24 cellular contexts compared by ENCODE assay signal in genomic region chr4:78766026-78766425, GRCh38. TPM values are rescaled to one million over a fixed set of nuclear protein-coding genes. Genes with fewer than 3 reads are reported as not detected.
DNase-seq lines count a peak whose midpoint lies in the region; ATAC-seq, FAIRE-seq and TF ChIP-seq lines count a peak whose summit lies in the region.
"Had no signal": no experiment of that assay in that cellular context is flagged by ENCODE, and none has a peak within 500 bp of the region (broad histone marks: within the 10 kb centered on the region; RNA-seq: fewer than 3 reads in every experiment).

No MANE protein-coding gene starts in this region.

- 0 out of 2 replicates have a peak, but pooled peaks cover 4% of the 10 kb centered on the region for H3F3A ChIP-seq in SU-DHL-6 (ENCODE audit: insufficient read depth)

- H3K4me3 Mint-ChIP-seq in activated CD4-positive, alpha-beta memory T cell treated with anti-CD3 and anti-CD28 coated beads, Interleukin-2, amount 10 ng/mL, durations not matched to agents 7 days and 5 days: no peak overlapping the region
- H3K4me3 Mint-ChIP-seq: activated naive CD8-positive, alpha-beta T cell; activated T-cell treated with anti-CD3 and anti-CD28 coated beads, Interleukin-2, amount 50 U/mL, for 72 hours; nephron; T-helper 2 cell treated with Interferon-gamma antibody and Interleukin-4, amounts not matched to agents 5 μg/mL and 100 μg/mL, for 36 hours had no signal

- FAIRE-seq in GM19239 (lab: Jason Lieb, UNC): peak; percentile 4

- H3K27ac Mint-ChIP-seq in activated CD4-positive, alpha-beta memory T cell treated with anti-CD3 and anti-CD28 coated beads, Interleukin-2, amount 10 ng/mL, durations not matched to agents 7 days and 5 days: no peak overlapping the region
- H3K27ac Mint-ChIP-seq: activated naive CD8-positive, alpha-beta T cell; nephron; T-helper 2 cell treated with Interferon-gamma antibody and Interleukin-4, amounts not matched to agents 5 μg/mL and 100 μg/mL, for 36 hours had no signal

- whole genome bisulfite sequencing in spleen, 5 donors: 48 to 70% (median 62%) methylated on average over 3 of the region's 3 CpGs

- no peaks in the 10 kb centered on the region for H3K36me3 ChIP-seq in SU-DHL-6 (ENCODE audit: low read length)
- H3K36me3 ChIP-seq in spleen: no peaks in the 10 kb centered on the region
- H3K36me3 ChIP-seq in A673 (ENCODE audit: insufficient read depth, low read length, poor library complexity, severe bottlenecking): no peaks in the 10 kb centered on the region
- H3K36me3 ChIP-seq: BLaER1 treated with 17β-estradiol and CSF1 and Interleukin-3, amounts not matched to agents 10 nM and 100 nM; cardiac muscle cell; esophagus muscularis mucosa; uterus had no signal

- no peaks in the 10 kb centered on the region for H3K79me2 ChIP-seq in SU-DHL-6 (ENCODE audit: insufficient read depth, low read length)

- H3K27me3 ChIP-seq in SU-DHL-6 (ENCODE audit: low read length) (no peaks in the 10 kb centered on the region), spleen (replicated peaks in 1 of 7) (no peaks in the 10 kb centered on the region), A673 (replicated peaks; ENCODE audit: insufficient read depth, low read depth, low read length, poor library complexity) (no peaks in the 10 kb centered on the region)
- H3K27me3 ChIP-seq: BLaER1 treated with 17β-estradiol and CSF1 and Interleukin-3, amounts not matched to agents 10 nM and 100 nM; esophagus muscularis mucosa; uterus had no signal

- intact Hi-C loops in spleen (cut with DNase I; ENCODE audit: low total_unique reads): no loop called here
- intact Hi-C loops in A673 (cut with micrococcal nuclease; ENCODE audit: unreplicated experiment): no loop called here
- intact Hi-C loops in Right ventricle myocardium superior (cut with DNase I): no loop called here

- H3K4me1 Mint-ChIP-seq in activated CD4-positive, alpha-beta memory T cell treated with anti-CD3 and anti-CD28 coated beads, Interleukin-2, amount 10 ng/mL, durations not matched to agents 7 days and 5 days: peaks cover 24% of the 10 kb centered on the region

- no peak for ATAC-seq in Right ventricle myocardium superior (ENCODE audit: poor library complexity)
- no peak for ATAC-seq in GM19023 (IDR thresholded peaks at IDR 0.05; ENCODE audit: unreplicated experiment)
- ATAC-seq: activated T-cell treated with anti-CD3 and anti-CD28 coated beads, Interleukin-2, amount 50 U/mL, for 72 hours had no signal

- no peak for TF ChIP-seq POLR2A in spleen (IDR thresholded peaks at IDR 0.05)

- TF ChIP-seq CTCF in SU-DHL-6 (IDR thresholded peaks at IDR 0.05; ENCODE audit: insufficient read depth, low read length, poor library complexity, severe bottlenecking) (no peak), fibroblast of mammary gland (conservative IDR thresholded peaks at IDR 0.05; ENCODE audit: control insufficient read depth, insufficient read depth, low read depth, low read length) (no peak), spleen (IDR thresholded peaks at IDR 0.05 in 8 of 11, conservative IDR thresholded peaks at IDR 0.05 in 3 of 11) (no peak), A673 (conservative IDR thresholded peaks at IDR 0.05; ENCODE audit: low read depth, low read length) (no peak)

- H3K9me2 ChIP-seq in SU-DHL-6 (replicated peaks; ENCODE audit: insufficient read depth, low read length): no peaks in the 10 kb centered on the region

- peak overlapping the region; percentile 84 for H2AFZ ChIP-seq in SU-DHL-6 (ENCODE audit: low read depth, low read length, severe bottlenecking)

- H3K9ac ChIP-seq in SU-DHL-6 (ENCODE audit: low read length): peak overlapping the region; percentile 21; the same call in 1 of the 2 replicates
- H3K9ac ChIP-seq: BLaER1 treated with 17β-estradiol and CSF1 and Interleukin-3, amounts not matched to agents 10 nM and 100 nM had no signal

- no peaks in the 10 kb centered on the region for H4K20me1 ChIP-seq in SU-DHL-6 (ENCODE audit: low read depth, low read length)
- H4K20me1 ChIP-seq: BLaER1 treated with 17β-estradiol and CSF1 and Interleukin-3, amounts not matched to agents 10 nM and 100 nM had no signal

- peaks cover 4% of the 10 kb centered on the region for H3K27me3 Mint-ChIP-seq in activated CD4-positive, alpha-beta memory T cell treated with anti-CD3 and anti-CD28 coated beads, Interleukin-2, amount 10 ng/mL, durations not matched to agents 7 days and 5 days
- H3K27me3 Mint-ChIP-seq: activated naive CD8-positive, alpha-beta T cell had no signal

- POLR2A ChIA-PET in A673 (lab: Charles Lee; ENCODE audit: low non-redundant PET): no interaction called here
- POLR2A ChIA-PET in activated CD4-positive, alpha-beta memory T cell treated with anti-CD3 and anti-CD28 coated beads, Interleukin-2, amount 10 ng/mL, durations not matched to agents 7 days and 5 days (lab: Charles Lee): no interaction called here

- H3K4me3 ChIP-seq in SU-DHL-6 (ENCODE audit: insufficient read depth, low read length, poor library complexity, severe bottlenecking): peak overlapping the region; percentile 16
- H3K4me3 ChIP-seq in fibroblast of mammary gland (ENCODE audit: control insufficient read depth, low read depth, low read length): no peak overlapping the region
- H3K4me3 ChIP-seq in spleen: no peak overlapping the region
- H3K4me3 ChIP-seq in A673 (ENCODE audit: low read depth, low read length, poor library complexity, severe bottlenecking): no peak overlapping the region
- H3K4me3 ChIP-seq: BLaER1 treated with 17β-estradiol and CSF1 and Interleukin-3, amounts not matched to agents 10 nM and 100 nM; cardiac muscle cell; esophagus muscularis mucosa; uterus had no signal

- CTCF ChIA-PET in A673 (lab: Charles Lee): no interaction called here
- CTCF ChIA-PET in activated CD4-positive, alpha-beta memory T cell treated with anti-CD3 and anti-CD28 coated beads, Interleukin-2, amount 10 ng/mL, durations not matched to agents 7 days and 5 days (lab: Charles Lee): interaction anchor here (0.5 kb wide), 1 partner anchor 1703 kb away, joined by 3 read pairs; no protein-coding TSS in a partner anchor

- H3K36me3 Mint-ChIP-seq in activated CD4-positive, alpha-beta memory T cell treated with anti-CD3 and anti-CD28 coated beads, Interleukin-2, amount 10 ng/mL, durations not matched to agents 7 days and 5 days (ENCODE audit: low read depth): no peaks in the 10 kb centered on the region
- H3K36me3 Mint-ChIP-seq: activated naive CD8-positive, alpha-beta T cell had no signal

- 0 out of 2 replicates have a peak overlapping the region, but pooled peaks have one; percentile 24 for H3K27ac ChIP-seq in SU-DHL-6 (ENCODE audit: low read depth, low read length)
- H3K27ac ChIP-seq in spleen: peak overlapping the region; percentile 6 to 62 (median 42)
- no peak overlapping the region for H3K27ac ChIP-seq in A673 (ENCODE audit: low read depth, low read length, poor library complexity, severe bottlenecking)
- H3K27ac ChIP-seq: BLaER1 treated with 17β-estradiol and CSF1 and Interleukin-3, amounts not matched to agents 10 nM and 100 nM; cardiac muscle cell; esophagus muscularis mucosa; uterus had no signal

- no peaks in the 10 kb centered on the region for H3K9me3 ChIP-seq in SU-DHL-6 (ENCODE audit: insufficient read depth, low read length)
- no peaks in the 10 kb centered on the region for H3K9me3 ChIP-seq in spleen
- H3K9me3 ChIP-seq in A673 (ENCODE audit: low read depth, low read length, poor library complexity, severe bottlenecking): no peaks in the 10 kb centered on the region
- H3K9me3 ChIP-seq: BLaER1 treated with 17β-estradiol and CSF1 and Interleukin-3, amounts not matched to agents 10 nM and 100 nM; esophagus muscularis mucosa; uterus had no signal

- H3K4me1 ChIP-seq in spleen (peaks cover 8 to 41% (median 17%) of the 10 kb centered on the region in 6 donors), A673 (ENCODE audit: insufficient read depth, low read length, poor library complexity, severe bottlenecking) (no peaks in the 10 kb centered on the region)
- H3K4me1 ChIP-seq: uterus had no signal

- no peaks in the 10 kb centered on the region for H3K9me3 Mint-ChIP-seq in activated CD4-positive, alpha-beta memory T cell treated with anti-CD3 and anti-CD28 coated beads, Interleukin-2, amount 10 ng/mL, durations not matched to agents 7 days and 5 days
- H3K9me3 Mint-ChIP-seq: activated T-cell treated with anti-CD3 and anti-CD28 coated beads, Interleukin-2, amount 50 U/mL, for 72 hours; nephron; T-helper 2 cell treated with Interferon-gamma antibody and Interleukin-4, amounts not matched to agents 5 μg/mL and 100 μg/mL, for 36 hours had no signal

- DNase-seq in GM19239 (ENCODE audit: insufficient read length, low spot score) (no peak), fibroblast of mammary gland (ENCODE audit: low read depth) (peak; percentile 84), spleen (no peak), A673 (ENCODE audit: low spot score) (no peak), Right ventricle myocardium superior (no peak)
- DNase-seq in activated CD4-positive, alpha-beta memory T cell treated with anti-CD3 and anti-CD28 coated beads, Interleukin-2, amount 10 ng/mL, durations not matched to agents 7 days and 5 days: no peak
- DNase-seq: activated CD8-positive, alpha-beta memory T cell treated with anti-CD3 and anti-CD28 coated beads for 24 hours; activated T-cell treated with anti-CD3 and anti-CD28 coated beads, Interleukin-2, amount 50 U/mL, for 72 hours; hippocampal formation; kidney glomerular epithelial cell; NCI-H2029; NCI-H510A; posterior cingulate gyrus; stimulated activated CD4-positive, alpha-beta T cell treated with anti-CD3 and anti-CD28 coated beads, Interleukin-2, amount 100 ng/mL, for 48 hours; substantia nigra; uterus had no signal

- peak overlapping the region; percentile 68 for H3K4me2 ChIP-seq in SU-DHL-6 (ENCODE audit: low read depth, low read length, poor library complexity, severe bottlenecking)

- no TSS peak for BruUV-seq in A673 (replicated peaks; lab: Mats Ljungman, UMichigan)

RNA-seq across cellular contexts. Expression of gene BMP2K, which starts 10.1 kb away (rescaled TPM):
- total RNA-seq in spleen (100 to 1,000 TPM in 5 of 7 donors, 10 to 100 TPM in 2; 79.3 to 154 (median 102) TPM), A673 (2021) (13.2 and 14.3 TPM in 2 replicates), Right ventricle myocardium superior (25.1 TPM)
- polyA plus RNA-seq in spleen: 10 to 100 TPM; 27.4 to 40.4 (median 28.4) TPM
- total RNA-seq in activated CD4-positive, alpha-beta memory T cell treated with anti-CD3 and anti-CD28 coated beads, Interleukin-2, amount 10 ng/mL, durations not matched to agents 7 days and 5 days: 10 to 100 TPM; 15.6 to 15.8 TPM
